19 cellular contexts compared by ENCODE assay signal in the genomic region with DNA sequence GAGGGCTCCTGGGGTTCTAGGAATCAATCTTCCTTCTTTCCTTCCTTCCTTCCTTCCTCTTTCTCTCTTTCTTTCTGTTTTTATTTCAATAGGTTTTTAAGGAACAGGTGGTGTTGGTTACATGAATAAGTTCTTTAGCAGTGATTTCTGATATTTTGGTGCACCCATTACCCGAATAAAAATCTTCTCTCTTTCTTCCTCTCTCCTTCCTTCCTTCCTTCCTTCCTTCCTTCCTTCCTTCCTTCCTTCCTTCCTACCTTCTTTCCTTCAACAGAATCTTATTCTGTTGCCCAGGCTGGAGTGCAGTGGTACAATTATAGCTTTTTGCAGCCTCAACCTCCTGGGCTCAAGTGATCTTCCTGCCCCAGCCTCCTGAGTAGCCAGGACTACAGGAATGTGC.
"Had no signal": no experiment of that assay in that cellular context is flagged by ENCODE, and none has a peak within 500 bp of the region (broad histone marks: within the 10 kb centered on the region; RNA-seq: fewer than 3 reads in every experiment).

No MANE protein-coding gene starts in this region.

- H3K4me3 Mint-ChIP-seq: dendritic cell treated with granulocyte-macrophage colony-stimulating factor and Interleukin-4, amounts not matched to agents 40 ng/mL and 50 ng/mL, for 4 days; effector memory CD8-positive, alpha-beta T cell; endodermal cell; mesothelial cell of epicardium had no signal

- H3K4me1 Mint-ChIP-seq: mesothelial cell of epicardium had no signal

- H3K9me3 ChIP-seq: colonic mucosa, esophagus muscularis mucosa, gastroesophageal sphincter, heart left ventricle, left lung, lower lobe of right lung, mucosa of descending colon had no signal

- H3K27ac Mint-ChIP-seq: dendritic cell treated with granulocyte-macrophage colony-stimulating factor and Interleukin-4, amounts not matched to agents 40 ng/mL and 50 ng/mL, for 4 days; endodermal cell; mesothelial cell of epicardium had no signal

- DNase-seq: colonic mucosa; cortex of kidney; effector CD8-positive, alpha-beta T cell; effector memory CD8-positive, alpha-beta T cell; endodermal cell; foreskin keratinocyte; heart left ventricle; hypothalamus; left cardiac atrium; left lung; left ventricle myocardium superior; lower lobe of right lung; mesenchymal stem cell; mucosa of descending colon had no signal

- H3K4me3 ChIP-seq: colonic mucosa, esophagus muscularis mucosa, gastroesophageal sphincter, heart left ventricle, hepatocyte, left lung, lower lobe of right lung, mucosa of descending colon had no signal

- H3K36me3 Mint-ChIP-seq: mesothelial cell of epicardium had no signal

- H3K4me1 ChIP-seq: colonic mucosa, esophagus muscularis mucosa, foreskin keratinocyte, gastroesophageal sphincter, heart left ventricle, left lung, lower lobe of right lung had no signal

- H3K36me3 ChIP-seq: colonic mucosa, esophagus muscularis mucosa, gastroesophageal sphincter, heart left ventricle, left lung, lower lobe of right lung had no signal

- ATAC-seq: effector memory CD8-positive, alpha-beta T cell; foreskin keratinocyte; gastroesophageal sphincter; heart left ventricle; left cardiac atrium; left lung; left ventricle myocardium superior; lower lobe of right lung; mucosa of descending colon had no signal

- H3K9me3 Mint-ChIP-seq: dendritic cell treated with granulocyte-macrophage colony-stimulating factor and Interleukin-4, amounts not matched to agents 40 ng/mL and 50 ng/mL, for 4 days; effector memory CD8-positive, alpha-beta T cell; endodermal cell; mesothelial cell of epicardium had no signal

- H3K27me3 ChIP-seq: colonic mucosa, foreskin keratinocyte, hepatocyte, left lung had no signal

- H3K27ac ChIP-seq: colonic mucosa, esophagus muscularis mucosa, foreskin keratinocyte, gastroesophageal sphincter, heart left ventricle, hepatocyte, left lung, lower lobe of right lung had no signal

- H3K4me2 ChIP-seq: hepatocyte had no signal

- H3K27me3 Mint-ChIP-seq: dendritic cell treated with granulocyte-macrophage colony-stimulating factor and Interleukin-4, amounts not matched to agents 40 ng/mL and 50 ng/mL, for 4 days had no signal
